In genomic region chr10:109969907-109970306, GRCh38 we compare ENCODE assay signal across 27 cellular contexts. TPM values are rescaled to one million over a fixed set of nuclear protein-coding genes. Genes with fewer than 3 reads are reported as not detected.
DNase-seq lines count a peak whose midpoint lies in the region; ATAC-seq and TF ChIP-seq lines count a peak whose summit lies in the region.
"Had no signal": no experiment of that assay in that cellular context is flagged by ENCODE, and none has a peak within 500 bp of the region (broad histone marks: within the 10 kb centered on the region; RNA-seq: fewer than 3 reads in every experiment).

No MANE protein-coding gene starts in this region.

- no peak for TF ChIP-seq CTCF in ascending aorta (IDR thresholded peaks at IDR 0.05)
- no peak for TF ChIP-seq CTCF in fibroblast of lung (conservative IDR thresholded peaks at IDR 0.05 in 1 of 2, IDR thresholded peaks at IDR 0.05 in 1 of 2; ENCODE audit: low read depth in 1 of 2, low read length in 2 of 2)
- TF ChIP-seq CTCF in thyroid gland (IDR thresholded peaks at IDR 0.05) = no peak
- TF ChIP-seq CTCF in GM13976 (IDR thresholded peaks at IDR 0.05; ENCODE audit: borderline replicate concordance, control extremely low read depth, extremely low read depth, insufficient read depth, missing control alignments) = no peak

- no peaks in the 10 kb centered on the region for H3K27me3 ChIP-seq in ascending aorta
- no peaks in the 10 kb centered on the region for H3K27me3 ChIP-seq in fibroblast of lung (ENCODE audit: control insufficient read depth, insufficient read depth, low read length)
- no peaks in the 10 kb centered on the region for H3K27me3 ChIP-seq in muscle layer of duodenum (ENCODE audit: low read depth, low read length)
- H3K27me3 ChIP-seq in thyroid gland = no peaks in the 10 kb centered on the region
- H3K27me3 ChIP-seq: adrenal gland, BLaER1, neural progenitor cell, spleen, transverse colon had no signal

- no peaks in the 10 kb centered on the region for H4K20me1 ChIP-seq in fibroblast of lung (ENCODE audit: control insufficient read depth, extremely low read depth, insufficient read depth, low read length)
- H4K20me1 ChIP-seq: BLaER1 had no signal

- H3K9me3 ChIP-seq in ascending aorta = no peaks in the 10 kb centered on the region
- H3K9me3 ChIP-seq in fibroblast of lung (ENCODE audit: control insufficient read depth, insufficient read depth, low read depth, low read length) = no peaks in the 10 kb centered on the region
- H3K9me3 ChIP-seq in muscle layer of duodenum (ENCODE audit: control insufficient read depth in 1 of 2, low read length in 2 of 2) = no peaks in the 10 kb centered on the region
- H3K9me3 ChIP-seq in thyroid gland = no peaks in the 10 kb centered on the region
- H3K9me3 ChIP-seq: adrenal gland, BLaER1, lower lobe of right lung, spleen, transverse colon had no signal

- no peaks in the 10 kb centered on the region for H3K79me2 ChIP-seq in fibroblast of lung (ENCODE audit: control insufficient read depth, insufficient read depth, low read length)

- H3K4me3 ChIP-seq in ascending aorta = no peak overlapping the region
- no peak overlapping the region for H3K4me3 ChIP-seq in fibroblast of lung (replicated peaks in 1 of 4; ENCODE audit: control extremely low read depth in 1 of 4, insufficient read depth in 1 of 4, low read depth in 3 of 4, low read length in 4 of 4)
- no peak overlapping the region for H3K4me3 ChIP-seq in muscle layer of duodenum (ENCODE audit: low read depth in 1 of 2, low read length in 2 of 2)
- H3K4me3 ChIP-seq in thyroid gland (replicated peaks in 1 of 3) = no peak overlapping the region
- H3K4me3 ChIP-seq: adrenal gland, BLaER1, lower lobe of right lung, neural progenitor cell, spleen, transverse colon had no signal

- 80 to 86% methylated on average over 4 of the region's 4 CpGs for WGBS in thyroid gland, 2 donors

- H3K27ac ChIP-seq in ascending aorta = peak overlapping the region; percentile 27 to 65
- no peak overlapping the region for H3K27ac ChIP-seq in fibroblast of lung (ENCODE audit: insufficient read depth, low read length)
- H3K27ac ChIP-seq in muscle layer of duodenum (ENCODE audit: low read length) = peak overlapping the region; percentile 24
- H3K27ac ChIP-seq in thyroid gland = peak overlapping the region in 2 of 3 donors; percentile 46 to 63
- H3K27ac ChIP-seq: BLaER1, lower lobe of right lung, neural progenitor cell, spleen had no signal

- peak overlapping the region; percentile 18 for H2AFZ ChIP-seq in fibroblast of lung (ENCODE audit: low read length)
- H2AFZ ChIP-seq: neural progenitor cell had no signal

- no peak for ATAC-seq in HG02884 (IDR thresholded peaks at IDR 0.05; ENCODE audit: unreplicated experiment)
- ATAC-seq: effector memory CD8-positive, alpha-beta T cell; HCT116; lower lobe of right lung; Panc1 had no signal

- H3K36me3 ChIP-seq in ascending aorta = no peaks in the 10 kb centered on the region
- H3K36me3 ChIP-seq in fibroblast of lung (ENCODE audit: control insufficient read depth, insufficient read depth, low read length) = no peaks in the 10 kb centered on the region
- no peaks in the 10 kb centered on the region for H3K36me3 ChIP-seq in muscle layer of duodenum (ENCODE audit: control insufficient read depth in 1 of 2, insufficient read depth in 2 of 2, low read length in 2 of 2)
- H3K36me3 ChIP-seq in thyroid gland = no peaks in the 10 kb centered on the region
- H3K36me3 ChIP-seq: adrenal gland, BLaER1, lower lobe of right lung, neural progenitor cell, spleen, transverse colon had no signal

- intact Hi-C loops in ascending aorta (cut with DNase I) (loop anchor here (5.0 kb wide), 1 partner anchor 43 kb away; no protein-coding TSS in a partner anchor), thyroid gland (cut with DNase I) (loop anchor here (10.0 kb wide), 1 partner anchor 75 kb away; no protein-coding TSS in a partner anchor)

- no peak for DNase-seq in ascending aorta (ENCODE audit: low spot score in 2 of 2)
- no peak for DNase-seq in fibroblast of lung (ENCODE audit: low read depth in 2 of 2)
- no peak for DNase-seq in thyroid gland
- no peak for DNase-seq in GM13976 (ENCODE audit: low spot score)
- no peak for DNase-seq in DMS53 (lab: John Stamatoyannopoulos, UW)
- DNase-seq: activated CD4-positive, alpha-beta memory T cell treated with anti-CD3 and anti-CD28 coated beads for 36 hours; activated CD4-positive, alpha-beta T cell treated with anti-CD3 and anti-CD28 coated beads for 1 hour; activated naive CD4-positive, alpha-beta T cell treated with Interleukin-2 at 50 U/mL for 16 hours; adrenal gland; cortex of kidney; effector memory CD8-positive, alpha-beta T cell; kidney; lower lobe of right lung; NCI-H1436 treated with DMSO at 0.1 percent for 48 hours; NCI-H2081 treated with DMSO at 0.1 percent for 48 hours; NCI-H226; NCI-H748 treated with DMSO at 0.1 percent for 48 hours; SHP77 treated with DMSO at 0.1 percent for 48 hours; spleen; stimulated activated CD8-positive, alpha-beta memory T cell treated with anti-CD3 and anti-CD28 coated beads, Interleukin-4, amount 100 ng/mL, for 48 hours; transverse colon had no signal

- in situ Hi-C loops in GM13976 (cut with MboI; ENCODE audit: low sequenced_read_pairs, unreplicated experiment) = loop anchor here (10.0 kb wide), 1 partner anchor 165 kb away; no protein-coding TSS in a partner anchor

- H3K9ac ChIP-seq in fibroblast of lung (ENCODE audit: insufficient read depth, low read length) = no peak overlapping the region
- H3K9ac ChIP-seq: BLaER1, neural progenitor cell had no signal

- no peak overlapping the region for H3K4me2 ChIP-seq in fibroblast of lung (ENCODE audit: extremely low read depth, insufficient read depth, low read length)
- H3K4me2 ChIP-seq: BLaER1, neural progenitor cell had no signal

- TF ChIP-seq POLR2A in thyroid gland (IDR thresholded peaks at IDR 0.05) = no peak

- H3K4me1 ChIP-seq in ascending aorta = peaks cover 11 to 42% of the 10 kb centered on the region in 2 donors
- H3K4me1 ChIP-seq in fibroblast of lung (ENCODE audit: control insufficient read depth, extremely low read depth, insufficient read depth, low read length) = peaks cover 20% of the 10 kb centered on the region
- H3K4me1 ChIP-seq in muscle layer of duodenum (ENCODE audit: control insufficient read depth in 1 of 2, insufficient read depth in 2 of 2, low read length in 2 of 2) = peaks cover 0 to 3% of the 10 kb centered on the region in 2 donors
- H3K4me1 ChIP-seq in thyroid gland = peaks cover 39 to 51% of the 10 kb centered on the region in 2 donors
- H3K4me1 ChIP-seq: BLaER1 had no signal

RNA-seq across cellular contexts. Expression of gene ADD3, which starts 37.9 kb away (rescaled TPM):
- total RNA-seq in ascending aorta (93.0 TPM), fibroblast of lung (93.0 and 114 TPM in 2 replicates), thyroid gland (100 to 1,000 TPM; 257 to 644 (median 358) TPM)
- 213 and 416 TPM in 2 replicates for polyA plus RNA-seq in fibroblast of lung
- 55.8 and 93.0 TPM in 2 replicates for polyA plus RNA-seq in fibroblast of lung (2012)
- polyA minus RNA-seq in fibroblast of lung (ENCODE audit: low replicate concordance) = 37.9 and 48.3 TPM in 2 replicates

RNA-seq across cellular contexts. Expression of gene XPNPEP1, which starts 46.6 kb away (rescaled TPM):
- total RNA-seq in ascending aorta (212 TPM), fibroblast of lung (86.5 and 93.5 TPM in 2 replicates), thyroid gland (10 to 100 TPM; 72.7 to 89.0 (median 84.0) TPM)
- polyA plus RNA-seq in fibroblast of lung = 119 and 135 TPM in 2 replicates
- polyA plus RNA-seq in fibroblast of lung (2012) = 44.9 and 46.1 TPM in 2 replicates
- polyA minus RNA-seq in fibroblast of lung (ENCODE audit: low replicate concordance) = 562 and 600 TPM in 2 replicates
